1 cellular context compared by ENCODE assay signal in the genomic region with DNA sequence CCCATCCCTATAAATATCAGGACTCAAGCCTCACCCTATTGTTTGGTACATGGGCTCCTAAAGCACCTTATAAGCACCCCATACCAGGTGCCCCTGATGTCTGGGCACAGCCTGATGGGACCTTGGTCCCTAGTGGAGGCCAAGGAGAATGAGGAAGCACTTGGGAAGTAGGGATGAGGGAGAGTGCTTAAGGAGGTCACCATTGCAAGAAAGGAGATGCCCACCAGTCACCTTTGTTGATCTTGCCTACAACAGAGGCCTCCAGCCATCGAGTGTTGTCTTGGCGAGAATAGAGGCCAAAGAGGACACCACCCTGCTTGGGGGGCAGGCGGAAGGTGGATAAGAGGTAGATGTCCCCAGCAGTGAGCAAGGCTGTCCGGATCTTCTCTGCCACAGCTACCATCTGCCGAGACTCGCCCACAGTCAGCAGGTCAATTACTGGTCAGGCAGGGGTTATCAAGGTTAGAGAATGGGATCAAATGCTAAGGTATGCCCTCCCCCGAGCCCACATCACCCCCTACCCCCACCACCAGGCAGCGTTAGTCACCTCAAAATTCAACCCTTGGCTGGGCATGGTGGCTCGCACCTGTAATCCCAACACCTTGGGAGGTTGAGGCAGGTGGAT.
TF ChIP-seq lines count a peak whose summit lies in the region.

No MANE protein-coding gene starts in this region.

TF ChIP-seq in WTC11, 78 proteins besides CTCF, POLR2A, EP300 and RAD21 (continued from another document):
- TF ChIP-seq, protein P1, sequence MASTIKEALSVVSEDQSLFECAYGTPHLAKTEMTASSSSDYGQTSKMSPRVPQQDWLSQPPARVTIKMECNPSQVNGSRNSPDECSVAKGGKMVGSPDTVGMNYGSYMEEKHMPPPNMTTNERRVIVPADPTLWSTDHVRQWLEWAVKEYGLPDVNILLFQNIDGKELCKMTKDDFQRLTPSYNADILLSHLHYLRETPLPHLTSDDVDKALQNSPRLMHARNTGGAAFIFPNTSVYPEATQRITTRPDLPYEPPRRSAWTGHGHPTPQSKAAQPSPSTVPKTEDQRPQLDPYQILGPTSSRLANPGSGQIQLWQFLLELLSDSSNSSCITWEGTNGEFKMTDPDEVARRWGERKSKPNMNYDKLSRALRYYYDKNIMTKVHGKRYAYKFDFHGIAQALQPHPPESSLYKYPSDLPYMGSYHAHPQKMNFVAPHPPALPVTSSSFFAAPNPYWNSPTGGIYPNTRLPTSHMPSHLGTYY (CRISPR knock-in tag; IDR thresholded peaks at IDR 0.05) = 0 out of 2 replicates have a peak, but pooled peaks have one; percentile 66
- TF ChIP-seq ATF1 (CRISPR knock-in tag; IDR thresholded peaks at IDR 0.05) (no peak), NFATC4 (CRISPR knock-in tag; IDR thresholded peaks at IDR 0.05) (0 out of 2 replicates have a peak, but pooled peaks have one; percentile 12), PRRX2 (CRISPR knock-in tag; IDR thresholded peaks at IDR 0.05) (peak; percentile 74), ZNF263 (CRISPR knock-in tag; IDR thresholded peaks at IDR 0.05; ENCODE audit: low read depth) (peak; percentile 55; the same call in 1 of the 2 replicates), EMX1 (CRISPR knock-in tag; IDR thresholded peaks at IDR 0.05) (peak; percentile 70)
- TF ChIP-seq, protein P2, sequence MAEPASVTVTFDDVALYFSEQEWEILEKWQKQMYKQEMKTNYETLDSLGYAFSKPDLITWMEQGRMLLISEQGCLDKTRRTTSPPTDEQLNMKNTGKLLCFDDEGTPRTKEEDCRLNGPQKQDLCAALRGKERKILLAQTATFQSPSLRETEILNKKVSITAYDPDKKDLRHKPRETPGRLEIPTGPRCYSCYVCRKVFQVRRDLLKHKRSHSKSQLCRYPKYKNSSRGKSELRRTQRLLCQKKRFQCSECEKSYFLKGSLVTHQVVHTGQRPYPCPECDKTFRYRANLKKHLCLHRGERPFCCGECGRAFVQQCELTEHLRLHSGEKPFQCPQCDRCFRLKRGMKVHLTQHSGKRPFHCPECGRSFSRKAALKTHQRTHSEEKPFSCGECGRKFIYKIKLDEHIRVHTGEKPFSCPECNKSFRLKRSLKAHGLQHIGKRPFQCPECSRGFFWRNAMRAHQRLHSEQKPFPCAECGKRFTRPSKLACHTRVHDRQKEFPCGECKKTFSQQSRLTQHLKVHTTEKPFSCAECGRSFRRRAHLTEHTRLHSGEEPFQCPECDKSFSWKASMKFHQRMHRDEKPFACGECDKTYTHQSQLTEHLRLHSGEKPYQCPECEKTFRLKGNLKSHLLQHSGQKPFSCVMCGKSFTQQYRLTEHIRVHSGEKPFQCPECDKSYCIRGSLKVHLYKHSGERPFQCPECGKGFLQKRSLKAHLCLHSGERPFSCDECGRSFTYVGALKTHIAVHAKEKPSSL (CRISPR knock-in tag; conservative IDR thresholded peaks at IDR 0.05) = 0 out of 2 replicates have a peak, but pooled peaks have one; percentile 25
